In genomic region chr15:92843819-92844218, GRCh38 we compare ENCODE assay signal across 15 cellular contexts. TPM values are rescaled to one million over a fixed set of nuclear protein-coding genes. Genes with fewer than 3 reads are reported as not detected.
DNase-seq lines count a peak whose midpoint lies in the region; ATAC-seq and TF ChIP-seq lines count a peak whose summit lies in the region.
"Had no signal": no experiment of that assay in that cellular context is flagged by ENCODE, and none has a peak within 500 bp of the region (broad histone marks: within the 10 kb centered on the region; RNA-seq: fewer than 3 reads in every experiment).

No MANE protein-coding gene starts in this region.

- intact Hi-C loops in activated CD4-positive, alpha-beta T cell treated with anti-CD3 and anti-CD28 coated beads for 36 hours (cut with DNase I, micrococcal nuclease): loop anchor here (1.0 to 10.0 kb wide), 2 partner anchors 12 to 989 kb away; partner anchors contain the start of gene SLCO3A1 (in 1 of the 2)

- no peaks in the 10 kb centered on the region for H3K36me3 ChIP-seq in MM.1S (replicated peaks; ENCODE audit: insufficient read depth, low read length)
- H3K36me3 ChIP-seq: esophagus muscularis mucosa, sigmoid colon had no signal

- H3K4me2 ChIP-seq in MM.1S (ENCODE audit: low read depth, low read length): no peak overlapping the region

- no peak for TF ChIP-seq CTCF in MM.1S (IDR thresholded peaks at IDR 0.05; ENCODE audit: low read length)

- no peaks in the 10 kb centered on the region for H3K79me2 ChIP-seq in MM.1S (ENCODE audit: low read length)

- H3K9me2 ChIP-seq in MM.1S (replicated peaks; ENCODE audit: insufficient read depth, low read length): no peaks in the 10 kb centered on the region

- H3F3A ChIP-seq in MM.1S (ENCODE audit: insufficient read depth, low read length): peaks cover 17% of the 10 kb centered on the region

- CTCF ChIA-PET in activated CD4-positive, alpha-beta T cell treated with anti-CD3 and anti-CD28 coated beads for 36 hours (lab: Charles Lee): interaction anchor here (0.5 to 1.7 kb wide), 5 partner anchors 11 to 144 kb away, joined by 3 to 5 read pairs (median 3); no protein-coding TSS in a partner anchor

- H3K9me3 Mint-ChIP-seq in activated CD4-positive, alpha-beta T cell treated with anti-CD3 and anti-CD28 coated beads for 36 hours (ENCODE audit: low read depth): no peaks in the 10 kb centered on the region
- H3K9me3 Mint-ChIP-seq in activated naive CD8-positive, alpha-beta T cell treated with anti-CD3 and anti-CD28 coated beads, Interleukin-2, amount 50 U/mL, for 24 hours: no peaks in the 10 kb centered on the region
- H3K9me3 Mint-ChIP-seq in stimulated activated effector memory CD8-positive, alpha-beta T cell treated with anti-CD3 and anti-CD28 coated beads, Interleukin-12 subunit alpha, Interleukin-12 subunit beta, amount 100 ng/mL, for 72 hours: no peaks in the 10 kb centered on the region
- no peaks in the 10 kb centered on the region for H3K9me3 Mint-ChIP-seq in natural killer cell treated with Interleukin-12 subunit alpha and Interleukin-12 subunit beta and Interleukin-15 and Interleukin-18, amount 100 ng/mL, for 72 hours
- H3K9me3 Mint-ChIP-seq: HFFc6 had no signal

- H3K4me3 ChIP-seq in MM.1S (ENCODE audit: low read length): no peak overlapping the region
- H3K4me3 ChIP-seq: esophagus muscularis mucosa, sigmoid colon had no signal

- H3K27me3 Mint-ChIP-seq in activated CD4-positive, alpha-beta T cell treated with anti-CD3 and anti-CD28 coated beads for 36 hours: no peaks in the 10 kb centered on the region
- H3K27me3 Mint-ChIP-seq in activated naive CD8-positive, alpha-beta T cell treated with anti-CD3 and anti-CD28 coated beads, Interleukin-2, amount 50 U/mL, for 24 hours: no peaks in the 10 kb centered on the region
- H3K27me3 Mint-ChIP-seq in natural killer cell treated with Interleukin-12 subunit alpha and Interleukin-12 subunit beta and Interleukin-15 and Interleukin-18, amount 100 ng/mL, for 72 hours: no peaks in the 10 kb centered on the region

- H3K36me3 Mint-ChIP-seq in activated CD4-positive, alpha-beta T cell treated with anti-CD3 and anti-CD28 coated beads for 36 hours (ENCODE audit: low read depth): no peaks in the 10 kb centered on the region
- H3K36me3 Mint-ChIP-seq in activated naive CD8-positive, alpha-beta T cell treated with anti-CD3 and anti-CD28 coated beads, Interleukin-2, amount 50 U/mL, for 24 hours (ENCODE audit: low read depth): no peaks in the 10 kb centered on the region
- no peaks in the 10 kb centered on the region for H3K36me3 Mint-ChIP-seq in stimulated activated effector memory CD8-positive, alpha-beta T cell treated with anti-CD3 and anti-CD28 coated beads, Interleukin-12 subunit alpha, Interleukin-12 subunit beta, amount 100 ng/mL, for 72 hours
- H3K36me3 Mint-ChIP-seq in natural killer cell treated with Interleukin-12 subunit alpha and Interleukin-12 subunit beta and Interleukin-15 and Interleukin-18, amount 100 ng/mL, for 72 hours: no peaks in the 10 kb centered on the region

- peak overlapping the region; percentile 16 for H3K4me3 Mint-ChIP-seq in activated CD4-positive, alpha-beta T cell treated with anti-CD3 and anti-CD28 coated beads for 36 hours
- no peak overlapping the region for H3K4me3 Mint-ChIP-seq in activated naive CD8-positive, alpha-beta T cell treated with anti-CD3 and anti-CD28 coated beads, Interleukin-2, amount 50 U/mL, for 24 hours
- peak overlapping the region; percentile 55 for H3K4me3 Mint-ChIP-seq in stimulated activated effector memory CD8-positive, alpha-beta T cell treated with anti-CD3 and anti-CD28 coated beads, Interleukin-12 subunit alpha, Interleukin-12 subunit beta, amount 100 ng/mL, for 72 hours
- H3K4me3 Mint-ChIP-seq in natural killer cell treated with Interleukin-12 subunit alpha and Interleukin-12 subunit beta and Interleukin-15 and Interleukin-18, amount 100 ng/mL, for 72 hours: no peak overlapping the region
- H3K4me3 Mint-ChIP-seq: HFFc6 had no signal

- DNase-seq in activated CD4-positive, alpha-beta T cell treated with anti-CD3 and anti-CD28 coated beads for 36 hours: peak; percentile 55
- DNase-seq in activated CD4-positive, alpha-beta T cell treated with anti-CD3 and anti-CD28 coated beads for 1 hour: no peak
- DNase-seq in UCSD-AML1 (lab: John Stamatoyannopoulos, UW; ENCODE audit: unreplicated experiment) (peak; percentile 60), NCI-H82 treated with DMSO at 0.1 percent for 48 hours (lab: John Stamatoyannopoulos, UW; ENCODE audit: unreplicated experiment) (no peak), MM.1S (no peak)
- DNase-seq in activated naive CD8-positive, alpha-beta T cell treated with anti-CD3 and anti-CD28 coated beads, Interleukin-2, amount 50 U/mL, for 24 hours: no peak
- no peak for DNase-seq in stimulated activated effector memory CD8-positive, alpha-beta T cell treated with anti-CD3 and anti-CD28 coated beads, Interleukin-12 subunit alpha, Interleukin-12 subunit beta, amount 100 ng/mL, for 72 hours (ENCODE audit: low spot score in 2 of 2)
- no peak for DNase-seq in natural killer cell treated with Interleukin-12 subunit alpha and Interleukin-12 subunit beta and Interleukin-15 and Interleukin-18, amount 100 ng/mL, for 72 hours (ENCODE audit: low spot score)
- DNase-seq: head of caudate nucleus, HFFc6, mammary epithelial cell, NCI-H1436, sigmoid colon had no signal

- POLR2A ChIA-PET in activated CD4-positive, alpha-beta T cell treated with anti-CD3 and anti-CD28 coated beads for 36 hours (lab: Charles Lee): interaction anchor here (0.7 to 1.4 kb wide), 3 partner anchors 35 to 832 kb away, joined by 5 to 6 read pairs (median 5); no protein-coding TSS in a partner anchor

- no peak overlapping the region for H3K9ac ChIP-seq in MM.1S (ENCODE audit: low read length)
- H3K9ac ChIP-seq: KMS-11 had no signal

- ATAC-seq in activated CD4-positive, alpha-beta T cell treated with anti-CD3 and anti-CD28 coated beads for 36 hours: peak; percentile 37
- no peak for ATAC-seq in activated naive CD8-positive, alpha-beta T cell treated with anti-CD3 and anti-CD28 coated beads, Interleukin-2, amount 50 U/mL, for 24 hours
- ATAC-seq in stimulated activated effector memory CD8-positive, alpha-beta T cell treated with anti-CD3 and anti-CD28 coated beads, Interleukin-12 subunit alpha, Interleukin-12 subunit beta, amount 100 ng/mL, for 72 hours: no peak
- ATAC-seq in natural killer cell treated with Interleukin-12 subunit alpha and Interleukin-12 subunit beta and Interleukin-15 and Interleukin-18, amount 100 ng/mL, for 72 hours: no peak

- peaks cover 22% of the 10 kb centered on the region for H3K4me1 ChIP-seq in MM.1S (ENCODE audit: low read length)

- H3K9me3 ChIP-seq in MM.1S (replicated peaks; ENCODE audit: insufficient read depth, low read length): no peaks in the 10 kb centered on the region
- H3K9me3 ChIP-seq: esophagus muscularis mucosa, sigmoid colon had no signal

- H3K27ac ChIP-seq in MM.1S (ENCODE audit: low read length): no peak overlapping the region
- H3K27ac ChIP-seq: esophagus muscularis mucosa had no signal

- H2AFZ ChIP-seq in MM.1S (ENCODE audit: low read length): no peak overlapping the region

- H3K27ac Mint-ChIP-seq in activated CD4-positive, alpha-beta T cell treated with anti-CD3 and anti-CD28 coated beads for 36 hours: peak overlapping the region; percentile 91
- peak overlapping the region; percentile 68 for H3K27ac Mint-ChIP-seq in activated naive CD8-positive, alpha-beta T cell treated with anti-CD3 and anti-CD28 coated beads, Interleukin-2, amount 50 U/mL, for 24 hours
- no peak overlapping the region for H3K27ac Mint-ChIP-seq in stimulated activated effector memory CD8-positive, alpha-beta T cell treated with anti-CD3 and anti-CD28 coated beads, Interleukin-12 subunit alpha, Interleukin-12 subunit beta, amount 100 ng/mL, for 72 hours
- peak overlapping the region in 1 of 2 donors; percentile 73 for H3K27ac Mint-ChIP-seq in natural killer cell treated with Interleukin-12 subunit alpha and Interleukin-12 subunit beta and Interleukin-15 and Interleukin-18, amount 100 ng/mL, for 72 hours
- H3K27ac Mint-ChIP-seq: HFFc6 had no signal

- no peaks in the 10 kb centered on the region for H3K27me3 ChIP-seq in MM.1S (replicated peaks; ENCODE audit: insufficient read depth, low read length)
- H3K27me3 ChIP-seq: esophagus muscularis mucosa, sigmoid colon had no signal

- H4K20me1 ChIP-seq in MM.1S (ENCODE audit: insufficient read depth, low read length): no peaks in the 10 kb centered on the region

- H3K4me1 Mint-ChIP-seq in activated CD4-positive, alpha-beta T cell treated with anti-CD3 and anti-CD28 coated beads for 36 hours: peaks cover 78% of the 10 kb centered on the region
- H3K4me1 Mint-ChIP-seq in activated naive CD8-positive, alpha-beta T cell treated with anti-CD3 and anti-CD28 coated beads, Interleukin-2, amount 50 U/mL, for 24 hours: peaks cover 72% of the 10 kb centered on the region
- peaks cover 37% of the 10 kb centered on the region for H3K4me1 Mint-ChIP-seq in stimulated activated effector memory CD8-positive, alpha-beta T cell treated with anti-CD3 and anti-CD28 coated beads, Interleukin-12 subunit alpha, Interleukin-12 subunit beta, amount 100 ng/mL, for 72 hours
- peaks cover 17 to 20% of the 10 kb centered on the region in 2 donors for H3K4me1 Mint-ChIP-seq in natural killer cell treated with Interleukin-12 subunit alpha and Interleukin-12 subunit beta and Interleukin-15 and Interleukin-18, amount 100 ng/mL, for 72 hours (ENCODE audit: low read depth in 2 of 2)

RNA-seq across cellular contexts. Expression of gene CHD2, which starts 56.3 kb away (rescaled TPM):
- total RNA-seq in activated CD4-positive, alpha-beta T cell treated with anti-CD3 and anti-CD28 coated beads for 36 hours: 100 to 1,000 TPM; 118 to 149 TPM
- total RNA-seq in natural killer cell treated with Interleukin-12 subunit alpha and Interleukin-12 subunit beta and Interleukin-15 and Interleukin-18, amount 100 ng/mL, for 72 hours: 100 to 1,000 TPM; 177 to 180 TPM

Comparison
In these comparisons a context has a peak if more than half of its experiments do, and no peak if none do; other contexts are left out.
1. DNase-seq: peak in activated CD4-positive, alpha-beta T cell treated with anti-CD3 and anti-CD28 coated beads for 36 hours (single experiment) and UCSD-AML1 (single experiment); none in activated CD4-positive, alpha-beta T cell treated with anti-CD3 and anti-CD28 coated beads for 1 hour (single experiment), activated naive CD8-positive, alpha-beta T cell treated with anti-CD3 and anti-CD28 coated beads, Interleukin-2, amount 50 U/mL, for 24 hours (single experiment), stimulated activated effector memory CD8-positive, alpha-beta T cell treated with anti-CD3 and anti-CD28 coated beads, Interleukin-12 subunit alpha, Interleukin-12 subunit beta, amount 100 ng/mL, for 72 hours (0 of 2), NCI-H82 treated with DMSO at 0.1 percent for 48 hours (single experiment), MM.1S (single experiment) and natural killer cell treated with Interleukin-12 subunit alpha and Interleukin-12 subunit beta and Interleukin-15 and Interleukin-18, amount 100 ng/mL, for 72 hours (single experiment).
2. H3K4me3 Mint-ChIP-seq: peak in activated CD4-positive, alpha-beta T cell treated with anti-CD3 and anti-CD28 coated beads for 36 hours (single experiment) and stimulated activated effector memory CD8-positive, alpha-beta T cell treated with anti-CD3 and anti-CD28 coated beads, Interleukin-12 subunit alpha, Interleukin-12 subunit beta, amount 100 ng/mL, for 72 hours (single experiment); none in activated naive CD8-positive, alpha-beta T cell treated with anti-CD3 and anti-CD28 coated beads, Interleukin-2, amount 50 U/mL, for 24 hours (single experiment) and natural killer cell treated with Interleukin-12 subunit alpha and Interleukin-12 subunit beta and Interleukin-15 and Interleukin-18, amount 100 ng/mL, for 72 hours (single experiment).